Comparison of ENCODE assay signal across 8 cellular contexts in the genomic region with DNA sequence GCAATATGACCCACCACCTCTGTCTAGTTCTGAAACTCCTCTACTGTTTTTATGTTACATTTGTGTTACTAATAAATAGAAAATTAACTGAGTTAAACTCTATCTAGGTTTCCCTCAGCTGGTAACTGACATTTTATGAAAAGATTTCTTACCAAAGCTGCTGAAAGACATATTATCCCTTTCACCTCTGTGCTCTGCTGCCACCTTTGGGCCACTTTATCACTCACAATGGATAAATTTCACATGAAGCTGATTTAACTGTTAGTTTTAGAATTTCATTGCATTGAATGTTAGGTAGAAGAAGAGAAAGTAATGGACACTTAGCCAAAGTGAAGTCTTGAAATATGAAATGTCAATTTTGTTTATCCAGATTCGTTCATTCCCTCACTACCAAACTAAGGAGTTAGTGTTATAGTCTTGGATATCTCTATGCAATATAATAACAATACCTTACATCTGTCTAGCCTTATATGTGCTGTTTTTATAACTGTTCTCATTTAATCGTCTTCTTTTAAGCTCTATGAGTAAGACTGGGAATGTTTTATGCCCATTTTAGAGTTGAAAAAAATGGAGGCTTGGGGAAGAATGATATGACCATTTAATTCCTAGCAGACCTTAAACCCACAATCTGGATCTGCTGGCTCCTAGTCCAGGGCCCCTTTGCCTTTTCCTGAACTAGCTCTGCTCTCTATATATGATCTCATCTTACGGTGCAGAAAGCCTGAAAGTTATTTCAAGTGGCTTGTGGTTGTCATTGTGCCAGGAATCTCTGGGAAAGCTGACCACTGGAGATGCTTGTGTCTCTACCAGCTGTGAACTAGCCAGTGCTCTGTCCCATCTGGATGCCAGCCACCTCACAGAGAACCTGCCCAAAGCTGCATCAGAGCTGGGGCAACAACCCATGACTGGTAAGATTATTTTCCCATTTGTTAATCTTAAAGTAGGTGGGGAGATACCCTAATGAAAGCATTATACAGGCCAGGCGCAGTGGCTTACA.
DNase-seq lines count a peak whose midpoint lies in the region; ATAC-seq and TF ChIP-seq lines count a peak whose summit lies in the region.

No MANE protein-coding gene starts in this region.

- H3K36me3 Mint-ChIP-seq in activated naive CD4-positive, alpha-beta T cell treated with anti-CD3 and anti-CD28 coated beads, Interleukin-2, amount 10 ng/mL, durations not matched to agents 7 days and 5 days, result no peaks in the 10 kb centered on the region

- intact Hi-C loops in left ventricle myocardium superior (cut with micrococcal nuclease), result loop anchor here (5.0 to 10.0 kb wide), 2 partner anchors 250 to 492 kb away; no protein-coding TSS in a partner anchor

- no peaks in the 10 kb centered on the region for H3K4me1 Mint-ChIP-seq in activated naive CD4-positive, alpha-beta T cell treated with anti-CD3 and anti-CD28 coated beads, Interleukin-2, amount 10 ng/mL, durations not matched to agents 7 days and 5 days

- no peak overlapping the region for H3K27ac Mint-ChIP-seq in activated naive CD4-positive, alpha-beta T cell treated with anti-CD3 and anti-CD28 coated beads, Interleukin-2, amount 10 ng/mL, durations not matched to agents 7 days and 5 days

- no peaks in the 10 kb centered on the region for H3K27me3 Mint-ChIP-seq in activated naive CD4-positive, alpha-beta T cell treated with anti-CD3 and anti-CD28 coated beads, Interleukin-2, amount 10 ng/mL, durations not matched to agents 7 days and 5 days

- no peak overlapping the region for H3K4me3 Mint-ChIP-seq in activated naive CD4-positive, alpha-beta T cell treated with anti-CD3 and anti-CD28 coated beads, Interleukin-2, amount 10 ng/mL, durations not matched to agents 7 days and 5 days

- H3K9me3 Mint-ChIP-seq in activated naive CD4-positive, alpha-beta T cell treated with anti-CD3 and anti-CD28 coated beads, Interleukin-2, amount 10 ng/mL, durations not matched to agents 7 days and 5 days, result no peaks in the 10 kb centered on the region

- no peak for TF ChIP-seq CTCF in omental fat pad (IDR thresholded peaks at IDR 0.05)

- DNase-seq in ELR (ENCODE audit: low read depth) (peak; percentile 72), NCI-H748 treated with DMSO at 0.1 percent for 48 hours (lab: John Stamatoyannopoulos, UW) (peak; percentile 57), left ventricle myocardium superior (peak; percentile 68), smooth muscle cell of the brain vasculature (ENCODE audit: low read depth, low spot score) (peak; percentile 62), omental fat pad (ENCODE audit: low spot score) (no peak)
- DNase-seq in activated naive CD4-positive, alpha-beta T cell treated with anti-CD3 and anti-CD28 coated beads, Interleukin-2, amount 10 ng/mL, durations not matched to agents 7 days and 5 days, result peak; percentile 58

- CTCF ChIA-PET in activated naive CD4-positive, alpha-beta T cell treated with anti-CD3 and anti-CD28 coated beads, Interleukin-2, amount 10 ng/mL, durations not matched to agents 7 days and 5 days (lab: Charles Lee), result interaction anchor here (0.6 to 2.0 kb wide), 23 partner anchors 11 to 514 kb away, joined by 3 to 26 read pairs (median 4); no protein-coding TSS in a partner anchor

- ATAC-seq in HG02852 (IDR thresholded peaks at IDR 0.05; ENCODE audit: unreplicated experiment), result peak; percentile 45
- peak; percentile 87 for ATAC-seq in left ventricle myocardium superior
- no peak for ATAC-seq in omental fat pad (ENCODE audit: low FRiP score)
- no peak for ATAC-seq in HG03280 (IDR thresholded peaks at IDR 0.05; ENCODE audit: unreplicated experiment)

Comparison
In these comparisons a context has a peak if more than half of its experiments do, and no peak if none do; other contexts are left out.
1. ATAC-seq: peak in HG02852 (single experiment) and left ventricle myocardium superior (single experiment); none in omental fat pad (single experiment) and HG03280 (single experiment).